9 cellular contexts compared by ENCODE assay signal in genomic region chr11:105000797-105001196, GRCh38. TPM values are rescaled to one million over a fixed set of nuclear protein-coding genes. Genes with fewer than 3 reads are reported as not detected.
DNase-seq lines count a peak whose midpoint lies in the region; ATAC-seq and TF ChIP-seq lines count a peak whose summit lies in the region.
"Had no signal": no experiment of that assay in that cellular context is flagged by ENCODE, and none has a peak within 500 bp of the region (broad histone marks: within the 10 kb centered on the region; RNA-seq: fewer than 3 reads in every experiment).

No MANE protein-coding gene starts in this region.

- peaks cover 0 to 4% of the 10 kb centered on the region in 2 experiments for H3K4me1 ChIP-seq in neutrophil (ENCODE audit: control insufficient read depth in 1 of 2, insufficient read depth in 1 of 2, low read depth in 1 of 2, low read length in 1 of 2)

- no peaks in the 10 kb centered on the region for H3K27me3 ChIP-seq in WERI-Rb-1 (ENCODE audit: insufficient read depth, low read depth, severe bottlenecking)
- H3K27me3 ChIP-seq in neutrophil: no peaks in the 10 kb centered on the region

- H3K4me3 Mint-ChIP-seq in central memory CD8-positive, alpha-beta T cell: no peak overlapping the region

- H3K36me3 ChIP-seq in WERI-Rb-1 (no peaks in the 10 kb centered on the region), neutrophil (no peaks in the 10 kb centered on the region)

- H3K9me3 ChIP-seq in WERI-Rb-1 (ENCODE audit: severe bottlenecking) (no peaks in the 10 kb centered on the region), neutrophil (no peaks in the 10 kb centered on the region)

- H3K4me3 ChIP-seq in WERI-Rb-1 (ENCODE audit: low read depth, low read length): no peak overlapping the region
- H3K4me3 ChIP-seq in neutrophil (ENCODE audit: low read depth in 1 of 2, low read length in 1 of 2): no peak overlapping the region

- H3K4me1 Mint-ChIP-seq in central memory CD8-positive, alpha-beta T cell: peaks cover 9% of the 10 kb centered on the region

- no peaks in the 10 kb centered on the region for H3K36me3 Mint-ChIP-seq in central memory CD8-positive, alpha-beta T cell (ENCODE audit: insufficient read depth)

- H3K27ac Mint-ChIP-seq in central memory CD8-positive, alpha-beta T cell (ENCODE audit: low read depth): no peak overlapping the region

- DNase-seq in activated gamma-delta T cell treated with Interleukin-2 at 50 U/mL for 16 hours (peak; percentile 37), activated gamma-delta T cell (lab: John Stamatoyannopoulos, UW) (no peak), WERI-Rb-1 (peak; percentile 12), NCI-H345 (lab: John Stamatoyannopoulos, UW) (no peak), ureter (ENCODE audit: low spot score) (no peak)
- peak; percentile 39 to 41 for DNase-seq in central memory CD8-positive, alpha-beta T cell (ENCODE audit: low spot score in 2 of 2)

- no peaks in the 10 kb centered on the region for H3K27me3 Mint-ChIP-seq in central memory CD8-positive, alpha-beta T cell

- peak; percentile 76 for TF ChIP-seq CTCF in WERI-Rb-1 (IDR thresholded peaks at IDR 0.05; ENCODE audit: low read depth, low read length)
- TF ChIP-seq CTCF in neutrophil (IDR thresholded peaks at IDR 0.05): peak; percentile 91

- H3K9me3 Mint-ChIP-seq in central memory CD8-positive, alpha-beta T cell: no peaks in the 10 kb centered on the region

- H3K27ac ChIP-seq in WERI-Rb-1: no peak overlapping the region
- H3K27ac ChIP-seq in neutrophil: no peak overlapping the region

- peak; percentile 86 for ATAC-seq in HG03060 (IDR thresholded peaks at IDR 0.05; ENCODE audit: low read depth, unreplicated experiment)
- ATAC-seq in central memory CD8-positive, alpha-beta T cell (replicated peaks; ENCODE audit: extremely low read depth, poor library complexity, severe bottlenecking): peak; percentile 84

RNA-seq across cellular contexts. Expression of gene CASP5, which starts 22.2 kb away (rescaled TPM):
- not detected for total RNA-seq in ureter
- total RNA-seq: dermis microvascular lymphatic vessel endothelial cell had no signal

RNA-seq across cellular contexts. Expression of gene CASP4, which starts 32.4 kb away (rescaled TPM):
- 70.6 TPM for total RNA-seq in ureter

RNA-seq across cellular contexts. Expression of gene CASP1, which starts 34.1 kb away (rescaled TPM):
- total RNA-seq in ureter: 39.6 TPM

RNA-seq across cellular contexts. Expression of gene CARD16, which starts 44.3 kb away (rescaled TPM):
- 14.3 TPM for total RNA-seq in ureter

Comparison
In these comparisons a context has a peak if more than half of its experiments do, and no peak if none do; other contexts are left out.
1. DNase-seq: peak in activated gamma-delta T cell treated with Interleukin-2 at 50 U/mL for 16 hours (single experiment), WERI-Rb-1 (single experiment) and central memory CD8-positive, alpha-beta T cell (2 of 2); none in activated gamma-delta T cell (single experiment), NCI-H345 (single experiment) and ureter (single experiment).